ENCODE assay signal across 8 cellular contexts in genomic region chr21:44107589-44107988, GRCh38. TPM values are rescaled to one million over a fixed set of nuclear protein-coding genes. Genes with fewer than 3 reads are reported as not detected.
DNase-seq lines count a peak whose midpoint lies in the region; ATAC-seq and TF ChIP-seq lines count a peak whose summit lies in the region.
"Not testable (repeated sequence)": the region's sequence is repeated elsewhere in the genome, so short reads cannot be mapped to it uniquely, and the experiment has no call there.

No MANE protein-coding gene starts in this region.

- not testable (repeated sequence) for H3K9me3 ChIP-seq in HCT116 (ENCODE audit: control insufficient read depth in 1 of 2, insufficient read depth in 1 of 2, low read depth in 1 of 2, low read length in 2 of 2); colonic mucosa; psoas muscle; vagina

- DNase-seq in HCT116 (ENCODE audit: low read depth, low spot score); colonic mucosa; left colon; psoas muscle; vagina (ENCODE audit: extremely low spot score in 2 of 2): not testable (repeated sequence)

- not testable (repeated sequence) for H3K9me2 ChIP-seq in HCT116 (ENCODE audit: insufficient read depth)

- not testable (repeated sequence) for H2AFZ ChIP-seq in HCT116 (ENCODE audit: low read depth, low read length, poor library complexity, severe bottlenecking)

- not testable (repeated sequence) for BruUV-seq in HCT116 (replicated peaks; lab: Mats Ljungman, UMichigan)

- ATAC-seq in GM18505 (IDR thresholded peaks at IDR 0.05; ENCODE audit: unreplicated experiment): peak; percentile 19
- ATAC-seq in HCT116: peak; percentile 80
- peak; percentile 24 for ATAC-seq in HG03460 (IDR thresholded peaks at IDR 0.05; ENCODE audit: unreplicated experiment)
- ATAC-seq in activated CD4-positive, CD25-positive, alpha-beta regulatory T cell treated with anti-CD3 and anti-CD28 coated beads, Interleukin-2, amount 50 U/mL, for 24 hours: peak; percentile 41 to 53
- ATAC-seq in left colon: peak; percentile 80
- ATAC-seq in psoas muscle: peak; percentile 36 to 61 (median 52)

- H3K4me3 ChIP-seq in HCT116 (replicated peaks in 1 of 2; ENCODE audit: low read depth in 1 of 2, low read length in 2 of 2) (peak overlapping the region; percentile 26 to 44; a peak in 3 of 4 replicates), colonic mucosa (peak overlapping the region; percentile 31), psoas muscle (peak overlapping the region; percentile 58), vagina (peak overlapping the region; percentile 39 to 40)

- H3K9ac ChIP-seq in HCT116 (ENCODE audit: low read length): 0 out of 2 replicates have a peak overlapping the region, but pooled peaks have one; percentile 45
- H3K9ac ChIP-seq in colonic mucosa (ENCODE audit: low read depth in 2 of 2, low read length in 2 of 2): not testable (repeated sequence)

- not testable (repeated sequence) for TF ChIP-seq POLR2A in GM18505 (IDR thresholded peaks at IDR 0.05; ENCODE audit: borderline replicate concordance, extremely low read depth, insufficient read depth, insufficient read length); HCT116 (IDR thresholded peaks at IDR 0.05; ENCODE audit: borderline replicate concordance, extremely low read depth, insufficient read depth, insufficient read length); vagina (IDR thresholded peaks at IDR 0.05)

- H3K4me1 ChIP-seq in HCT116 (ENCODE audit: control insufficient read depth in 1 of 2, insufficient read depth in 2 of 2, low read length in 2 of 2); colonic mucosa; psoas muscle; vagina: not testable (repeated sequence)

- not testable (repeated sequence) for H4K20me1 ChIP-seq in HCT116 (ENCODE audit: insufficient read depth)

- H3K27ac ChIP-seq in HCT116 (ENCODE audit: low read depth, low read length); colonic mucosa; psoas muscle; vagina: not testable (repeated sequence)

- not testable (repeated sequence) for H3K4me2 ChIP-seq in HCT116 (ENCODE audit: low read length)

- WGBS in psoas muscle, 3 donors: no CpG with 5 or more reads among the region's 31 CpGs

- H3K27me3 ChIP-seq in HCT116 (ENCODE audit: insufficient read depth, low read length); colonic mucosa; psoas muscle (ENCODE audit: insufficient read depth in 3 of 3, low read length in 2 of 3); vagina: not testable (repeated sequence)

- CTCF ChIA-PET in HCT116 (lab: Charles Lee): not testable (repeated sequence)

- not testable (repeated sequence) for H3K79me2 ChIP-seq in HCT116 (ENCODE audit: insufficient read depth, low read length)

- POLR2A ChIA-PET in HCT116 (lab: Charles Lee): not testable (repeated sequence)

- TF ChIP-seq RAD21 in HCT116 (IDR thresholded peaks at IDR 0.05; ENCODE audit: low read depth): not testable (repeated sequence)

- RAD21 ChIA-PET in HCT116 (lab: Charles Lee; ENCODE audit: low non-redundant PET in 1 of 2, low total read pairs in 2 of 2, uncharacterized antibody in 2 of 2, unreplicated experiment in 2 of 2): not testable (repeated sequence)

- TF ChIP-seq CTCF in HCT116 (IDR thresholded peaks at IDR 0.05 in 2 of 3, conservative IDR thresholded peaks at IDR 0.05 in 1 of 3; ENCODE audit: borderline replicate concordance in 1 of 3, insufficient read depth in 1 of 3, low read depth in 2 of 3, low read length in 2 of 3); colonic mucosa (IDR thresholded peaks at IDR 0.05); psoas muscle (IDR thresholded peaks at IDR 0.05); vagina (IDR thresholded peaks at IDR 0.05): not testable (repeated sequence)

- intact Hi-C loops in HCT116 (cut with micrococcal nuclease); colonic mucosa (cut with DNase I); left colon (cut with DNase I, micrococcal nuclease); psoas muscle (cut with DNase I); vagina (cut with DNase I): not testable (repeated sequence)

- not testable (repeated sequence) for H3K36me3 ChIP-seq in HCT116 (ENCODE audit: control insufficient read depth in 1 of 2, insufficient read depth in 2 of 2, low read length in 2 of 2); colonic mucosa; psoas muscle (ENCODE audit: insufficient read depth in 1 of 2, low read depth in 1 of 2); vagina

RNA-seq across cellular contexts. Expression of gene PWP2, which starts 0.4 kb away (rescaled TPM):
- total RNA-seq in HCT116 (2021; ENCODE audit: unreplicated experiment) (43.1 TPM), colonic mucosa (1 to 10 TPM; 2.3 to 3.1 TPM), left colon (1 to 10 TPM; 1.7 to 7.2 TPM), psoas muscle (1 to 10 TPM in 3 of 4 donors, under 1 TPM in 1; 0.56 to 3.2 (median 2.8) TPM), vagina (20.4 TPM)
- 21.0 and 26.6 TPM in 2 replicates for polyA plus RNA-seq in HCT116 (2012)
- 1 to 10 TPM; 2.2 to 8.8 (median 3.0) TPM for polyA plus RNA-seq in psoas muscle

RNA-seq across cellular contexts. Expression of gene GATD3, which starts 25.9 kb away (rescaled TPM):
- 40.7 TPM for total RNA-seq in HCT116 (2021; ENCODE audit: unreplicated experiment)
- 36.5 and 46.3 TPM in 2 replicates for polyA plus RNA-seq in HCT116 (2012)
- total RNA-seq in colonic mucosa: 10 to 100 TPM in 1 of 2 donors, 1 to 10 TPM in 1; 6.5 to 10.6 TPM
- total RNA-seq in left colon: 10 to 100 TPM; 13.1 to 17.5 TPM
- total RNA-seq in psoas muscle: 10 to 100 TPM in 2 of 4 donors, 1 to 10 TPM in 2; 6.7 to 13.8 (median 10.6) TPM
- 100 to 1,000 TPM in 1 of 3 donors, 10 to 100 TPM in 1, 1 to 10 TPM in 1; 8.6 to 188 (median 10.7) TPM for polyA plus RNA-seq in psoas muscle
- 12.0 TPM for total RNA-seq in vagina

Comparison
In these comparisons a context has a peak if more than half of its experiments do, and no peak if none do; other contexts are left out.
1. ATAC-seq: peak in every context shown above with its lines; median percentile 80 in HCT116; 80 in left colon; 52 in psoas muscle; 47 in activated CD4-positive, CD25-positive, alpha-beta regulatory T cell treated with anti-CD3 and anti-CD28 coated beads, Interleukin-2, amount 50 U/mL, for 24 hours; 24 in HG03460; 19 in GM18505.